In the genomic region with DNA sequence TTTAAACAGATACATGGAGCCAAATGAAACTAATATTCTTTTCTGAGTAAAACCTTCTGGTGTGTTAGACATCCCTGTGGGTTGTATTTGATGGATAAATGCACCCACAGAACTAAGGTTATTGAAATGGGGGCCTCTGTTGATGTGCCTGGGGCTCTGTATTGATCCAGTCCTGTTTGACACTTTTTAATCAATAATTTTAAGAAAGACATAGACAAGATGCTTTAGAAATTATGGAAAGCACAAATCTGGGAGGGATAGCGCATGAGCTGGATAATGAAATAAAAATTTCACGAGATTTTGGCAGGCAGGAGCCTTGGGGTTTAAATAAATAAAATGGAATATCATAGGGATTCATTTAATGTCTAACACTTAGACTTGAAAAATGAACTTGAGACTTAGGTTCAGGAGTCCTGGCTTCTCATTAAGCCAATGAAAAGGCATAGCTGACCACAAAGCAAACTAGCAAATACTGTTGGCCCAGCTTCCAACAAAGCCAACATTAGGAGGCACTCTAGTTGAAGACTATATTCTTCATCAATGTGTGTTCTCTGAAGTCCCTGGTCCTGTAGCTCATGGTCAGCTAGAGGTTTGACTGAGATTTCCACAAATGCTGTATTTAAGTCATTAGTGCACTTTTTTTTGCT, we compare ENCODE assay signal across 22 cellular contexts.
DNase-seq lines count a peak whose midpoint lies in the region; ATAC-seq and TF ChIP-seq lines count a peak whose summit lies in the region.
"Had no signal": no experiment of that assay in that cellular context is flagged by ENCODE, and none has a peak within 500 bp of the region (broad histone marks: within the 10 kb centered on the region; RNA-seq: fewer than 3 reads in every experiment).

No MANE protein-coding gene starts in this region.

- peak overlapping the region; percentile 39 for H3K27ac Mint-ChIP-seq in glutamatergic neuron (ENCODE audit: unreplicated experiment)
- peak overlapping the region; percentile 19 for H3K27ac Mint-ChIP-seq in progenitor cell of endocrine pancreas

- no peak overlapping the region for H3K9ac ChIP-seq in liver (ENCODE audit: low read depth in 1 of 2, low read length in 2 of 2)

- H3K4me1 ChIP-seq in liver (ENCODE audit: control insufficient read depth in 4 of 4, insufficient read depth in 4 of 4, low read length in 3 of 4) = peaks cover 0 to 15% (median 7%) of the 10 kb centered on the region in 4 donors

- no peaks in the 10 kb centered on the region for H3K9me3 ChIP-seq in liver (ENCODE audit: control insufficient read depth in 4 of 4, low read length in 3 of 4)

- no peak overlapping the region for H3K4me3 ChIP-seq in liver (ENCODE audit: low read depth in 1 of 3, low read length in 3 of 3)

- H3K27ac ChIP-seq in liver (ENCODE audit: low read depth in 1 of 2, low read length in 2 of 2) (no peak overlapping the region), substantia nigra (ENCODE audit: low read depth, low read length, poor library complexity, severe bottlenecking) (no peak overlapping the region)

- no peaks in the 10 kb centered on the region for H3K36me3 ChIP-seq in liver (ENCODE audit: control insufficient read depth in 4 of 4, insufficient read depth in 3 of 4, low read depth in 1 of 4, low read length in 3 of 4)

- no peak for TF ChIP-seq POLR2A in GM18505 (IDR thresholded peaks at IDR 0.05; ENCODE audit: borderline replicate concordance, extremely low read depth, insufficient read depth, insufficient read length)

- H3K9me3 Mint-ChIP-seq in glutamatergic neuron (ENCODE audit: unreplicated experiment) (peaks cover 18% of the 10 kb centered on the region), progenitor cell of endocrine pancreas (ENCODE audit: low read depth) (no peaks in the 10 kb centered on the region)

- no peaks in the 10 kb centered on the region for H3K27me3 ChIP-seq in liver (ENCODE audit: control insufficient read depth in 4 of 4, insufficient read depth in 4 of 4, low read length in 3 of 4)

- no peak for ATAC-seq in GM18505 (IDR thresholded peaks at IDR 0.05; ENCODE audit: unreplicated experiment)

- H3K36me3 Mint-ChIP-seq in glutamatergic neuron (ENCODE audit: unreplicated experiment) (no peaks in the 10 kb centered on the region), progenitor cell of endocrine pancreas (ENCODE audit: insufficient read depth) (no peaks in the 10 kb centered on the region)

- TF ChIP-seq RAD21 in liver (IDR thresholded peaks at IDR 0.05) = peak in 1 of 2 donors; percentile 6

- 47% methylated on average over 2 of the region's 2 CpGs for WGBS in liver

- H3K4me3 Mint-ChIP-seq in glutamatergic neuron (ENCODE audit: unreplicated experiment) (peak overlapping the region; percentile 43), progenitor cell of endocrine pancreas (ENCODE audit: low read depth) (no peak overlapping the region)

- TF ChIP-seq CTCF in glutamatergic neuron (IDR thresholded peaks at IDR 0.05; ENCODE audit: partially characterized antibody, unreplicated experiment) = no peak
- no peak for TF ChIP-seq CTCF in liver (IDR thresholded peaks at IDR 0.05; ENCODE audit: low read depth, low read length, missing input control)
- no peak for TF ChIP-seq CTCF in progenitor cell of endocrine pancreas (IDR thresholded peaks at IDR 0.05; ENCODE audit: unreplicated experiment)

- peaks cover 54% of the 10 kb centered on the region for H3K4me1 Mint-ChIP-seq in glutamatergic neuron (ENCODE audit: low read depth, unreplicated experiment)
- peaks cover 21% of the 10 kb centered on the region for H3K4me1 Mint-ChIP-seq in progenitor cell of endocrine pancreas (ENCODE audit: low read depth)

- DNase-seq in HCEC 1CT (peak; percentile 1), glutamatergic neuron (no peak), progenitor cell of endocrine pancreas (ENCODE audit: low spot score, unreplicated experiment) (no peak), iPS-NIHi7 (ENCODE audit: extremely low spot score) (no peak), A172 (ENCODE audit: low spot score) (no peak), substantia nigra (lab: John Stamatoyannopoulos, UW) (no peak)
- DNase-seq: 8988T, DMS153, H7, KBM-7, MM.1S, NCI-H1048, NCI-H1417, NCI-H1694, NCI-H2029 treated with DMSO at 0.1 percent for 48 hours, NCI-H2227 treated with DMSO at 0.1 percent for 48 hours, NCI-H510A, NCI-H69, RPMI8226, SHP77 had no signal

- peaks cover 10% of the 10 kb centered on the region for H3K27me3 Mint-ChIP-seq in glutamatergic neuron (ENCODE audit: unreplicated experiment)
- no peaks in the 10 kb centered on the region for H3K27me3 Mint-ChIP-seq in progenitor cell of endocrine pancreas

TF ChIP-seq in liver, 16 proteins besides CTCF, POLR2A, EP300 and RAD21:
- TF ChIP-seq SP1 (IDR thresholded peaks at IDR 0.05) (no peak), HNF4A (conservative IDR thresholded peaks at IDR 0.05) (peak; percentile 67 to 74), ATF3 (IDR thresholded peaks at IDR 0.05) (no peak), TAF1 (conservative IDR thresholded peaks at IDR 0.05) (no peak), HNF4G (IDR thresholded peaks at IDR 0.05) (no peak)
